In genomic region chr18:3585656-3586509, GRCh38 we compare ENCODE assay signal across 8 cellular contexts.
A peak's percentile ranks its signal among the peaks of the same experiment; 100 is the strongest.
DNase-seq lines count a peak whose midpoint lies in the region; ATAC-seq and TF ChIP-seq lines count a peak whose summit lies in the region.

No MANE protein-coding gene starts in this region.

- intact Hi-C loops in Panc1 (cut with micrococcal nuclease; ENCODE audit: unreplicated experiment) = no loop called here

- POLR2A ChIA-PET in Panc1 (lab: Charles Lee) = interaction anchor here (0.6 kb wide), 1 partner anchor 119 kb away, joined by 8 read pairs; no protein-coding TSS in a partner anchor

- no peaks in the 10 kb centered on the region for H3F3A ChIP-seq in neural progenitor cell (ENCODE audit: low read depth)

- H3K4me2 ChIP-seq in KMS-11 = peak overlapping the region; percentile 53
- H3K4me2 ChIP-seq in neural progenitor cell = no peak overlapping the region

- H3K4me3 Mint-ChIP-seq in neural progenitor cell = peak overlapping the region; percentile 41

- TF ChIP-seq CTCF in KMS-11 (conservative IDR thresholded peaks at IDR 0.05; ENCODE audit: low read depth, low read length) (peak; percentile 86), Panc1 (IDR thresholded peaks at IDR 0.05) (peak; percentile 81), neural progenitor cell (IDR thresholded peaks at IDR 0.05) (peak; percentile 86)

- DNase-seq in DMS 273 (lab: John Stamatoyannopoulos, UW; ENCODE audit: unreplicated experiment) (peak; percentile 88), Panc1 (ENCODE audit: low read depth, low spot score) (peak; percentile 53), activated T-helper 1 cell treated with Interleukin-2 at 50 U/mL for 16 hours (ENCODE audit: low read depth) (peak; percentile 47), fibroblast of peridontal ligament (ENCODE audit: extremely low read depth) (peak; percentile 77), neural progenitor cell (ENCODE audit: low spot score) (peak; percentile 90), ureter (ENCODE audit: low spot score) (peak; percentile 69)

- 0 out of 2 replicates have a peak, but pooled peaks cover 3% of the 10 kb centered on the region for H3K27me3 ChIP-seq in KMS-11 (ENCODE audit: insufficient read depth, low read depth)
- no peaks in the 10 kb centered on the region for H3K27me3 ChIP-seq in Panc1 (ENCODE audit: control insufficient read depth, insufficient read depth, low read length)
- H3K27me3 ChIP-seq in neural progenitor cell = no peaks in the 10 kb centered on the region

- CTCF ChIA-PET in Panc1 (lab: Charles Lee) = interaction anchor here (0.5 to 1.6 kb wide), 7 partner anchors 36 to 1147 kb away, joined by 3 to 12 read pairs (median 3); no protein-coding TSS in a partner anchor

- H3K36me3 ChIP-seq in KMS-11 (ENCODE audit: insufficient read depth) (no peaks in the 10 kb centered on the region), Panc1 (ENCODE audit: control insufficient read depth, insufficient read depth, low read length) (no peaks in the 10 kb centered on the region), neural progenitor cell (no peaks in the 10 kb centered on the region)

- H3K4me1 ChIP-seq in KMS-11 (ENCODE audit: low read depth, poor library complexity, severe bottlenecking) = peaks cover 24% of the 10 kb centered on the region
- H3K4me1 ChIP-seq in Panc1 (ENCODE audit: control insufficient read depth, insufficient read depth, low read length) = peaks cover 16% of the 10 kb centered on the region
- H3K4me1 ChIP-seq in neural progenitor cell = peaks cover 8% of the 10 kb centered on the region

- no peak overlapping the region for H3K4me3 ChIP-seq in KMS-11 (IDR thresholded peaks at IDR 0.05; ENCODE audit: insufficient read depth, low read depth, low read length)
- no peak overlapping the region for H3K4me3 ChIP-seq in Panc1 (ENCODE audit: low read depth in 2 of 2, low read length in 2 of 2)
- H3K4me3 ChIP-seq in neural progenitor cell = no peak overlapping the region

- H4K20me1 ChIP-seq in KMS-11 (ENCODE audit: insufficient read depth) (no peaks in the 10 kb centered on the region), neural progenitor cell (ENCODE audit: low read depth) (no peaks in the 10 kb centered on the region)

- H3K36me3 Mint-ChIP-seq in neural progenitor cell = peaks cover 1% of the 10 kb centered on the region

- BruUV-seq in Panc1 (replicated peaks; lab: Mats Ljungman, UMichigan) = no TSS peak

- H2AFZ ChIP-seq in KMS-11 (ENCODE audit: low read depth) (no peak overlapping the region), neural progenitor cell (replicated peaks) (no peak overlapping the region)

- no peaks in the 10 kb centered on the region for H3K9me3 Mint-ChIP-seq in neural progenitor cell

- peaks cover 23% of the 10 kb centered on the region for H3K4me1 Mint-ChIP-seq in neural progenitor cell

- H3K9ac ChIP-seq in KMS-11 (no peak overlapping the region), neural progenitor cell (no peak overlapping the region)

- H3K27ac Mint-ChIP-seq in neural progenitor cell = peak overlapping the region; percentile 54

- peak; percentile 27 for ATAC-seq in GM21619 (IDR thresholded peaks at IDR 0.05; ENCODE audit: unreplicated experiment)
- ATAC-seq in Panc1 = peak; percentile 82

- in situ Hi-C loops in Panc1 (cut with HindIII; ENCODE audit: low pct_unique_long_range_greater_than_20kb, low sequenced_read_pairs) = no loop called here

- H3K27me3 Mint-ChIP-seq in neural progenitor cell (ENCODE audit: insufficient read depth, low read depth) = peaks cover 2% of the 10 kb centered on the region

- H3K27ac ChIP-seq in KMS-11 (peak overlapping the region; percentile 48), Panc1 (ENCODE audit: low read length) (peak overlapping the region; percentile 93), neural progenitor cell (no peak overlapping the region)

- H3K9me3 ChIP-seq in Panc1 (ENCODE audit: control insufficient read depth, insufficient read depth, low read depth, low read length) = no peaks in the 10 kb centered on the region
- H3K9me3 ChIP-seq in neural progenitor cell (ENCODE audit: low read depth) = no peaks in the 10 kb centered on the region

- no peaks in the 10 kb centered on the region for H3K79me2 ChIP-seq in KMS-11 (ENCODE audit: insufficient read depth, low read depth)
- H3K79me2 ChIP-seq in neural progenitor cell (ENCODE audit: low read depth) = no peaks in the 10 kb centered on the region
